Comparison of ENCODE assay signal across 8 cellular contexts in genomic region chr20:45407783-45408645, GRCh38. TPM values are rescaled to one million over a fixed set of nuclear protein-coding genes. Genes with fewer than 3 reads are reported as not detected.
DNase-seq lines count a peak whose midpoint lies in the region; ATAC-seq, FAIRE-seq and TF ChIP-seq lines count a peak whose summit lies in the region.

Gene DBNDD2 (plus strand): TSS chr20:45408289. CDS start chr20:45408468, 179 bp downstream.

- H3K4me3 Mint-ChIP-seq in activated T-cell treated with anti-CD3 and anti-CD28 coated beads, Interleukin-2, amount 50 U/mL, for 72 hours = peak within 1 kb of the TSS; percentile 71 to 88

- POLR2A ChIA-PET in GM10248 (lab: Yijun Ruan, JAX) = no interaction called here

- CTCF ChIA-PET in GM10248 (lab: Yijun Ruan, JAX) = interaction anchor here (0.6 to 4.4 kb wide), 10 partner anchors 8 to 89 kb away, joined by 3 to 33 read pairs (median 3); partner anchors contain the start of genes PIGT and SYS1

- TF ChIP-seq CTCF in GM10248 (IDR thresholded peaks at IDR 0.05; ENCODE audit: control extremely low read depth, extremely low read depth, low read depth, missing control alignments) (no peak), D721Med (IDR thresholded peaks at IDR 0.05; ENCODE audit: insufficient read depth, missing control alignments) (no peak)

- ATAC-seq in activated T-cell treated with anti-CD3 and anti-CD28 coated beads, Interleukin-2, amount 50 U/mL, for 72 hours (replicated peaks in 1 of 2) = peak; percentile 29 to 30
- no peak for ATAC-seq in HG02970 (IDR thresholded peaks at IDR 0.05; ENCODE audit: low FRiP score, unreplicated experiment)
- ATAC-seq in HG02798 (IDR thresholded peaks at IDR 0.05; ENCODE audit: poor library complexity, unreplicated experiment) = no peak

- no peak for FAIRE-seq in D721Med (lab: Jason Lieb, UNC)

- peak; percentile 21 for DNase-seq in GM10248 (ENCODE audit: extremely low spot score)
- no peak for DNase-seq in activated T-cell treated with anti-CD3 and anti-CD28 coated beads, Interleukin-2, amount 50 U/mL, for 72 hours
- DNase-seq in globus pallidus (ENCODE audit: low spot score) = peak; percentile 98
- peak in 52 of 56 donors; percentile 15 to 95 (median 85) for DNase-seq in nucleus accumbens (lab: John Stamatoyannopoulos, UW)
- no peak for DNase-seq in NCI-H1048 (lab: John Stamatoyannopoulos, UW)
- no peak for DNase-seq in D721Med (ENCODE audit: insufficient read length, low spot score)

- no peak within 1 kb of the TSS for H3K27ac Mint-ChIP-seq in activated T-cell treated with anti-CD3 and anti-CD28 coated beads, Interleukin-2, amount 50 U/mL, for 72 hours

- no peaks in the 10 kb centered on the region for H3K9me3 Mint-ChIP-seq in activated T-cell treated with anti-CD3 and anti-CD28 coated beads, Interleukin-2, amount 50 U/mL, for 72 hours

- peaks cover 29% of the 10 kb centered on the region for H3K4me1 Mint-ChIP-seq in activated T-cell treated with anti-CD3 and anti-CD28 coated beads, Interleukin-2, amount 50 U/mL, for 72 hours (ENCODE audit: low read depth)

- H3K27me3 Mint-ChIP-seq in activated T-cell treated with anti-CD3 and anti-CD28 coated beads, Interleukin-2, amount 50 U/mL, for 72 hours (ENCODE audit: low read depth) = no peaks in the 10 kb centered on the region

- H3K36me3 Mint-ChIP-seq in activated T-cell treated with anti-CD3 and anti-CD28 coated beads, Interleukin-2, amount 50 U/mL, for 72 hours (ENCODE audit: insufficient read depth in 2 of 2) = peaks cover 2 to 4% of the 10 kb centered on the region in 2 donors

RNA-seq across cellular contexts. Expression of gene DBNDD2, which starts in this region (rescaled TPM):
- total RNA-seq in activated T-cell treated with anti-CD3 and anti-CD28 coated beads, Interleukin-2, amount 50 U/mL, for 72 hours = 10 to 100 TPM; 28.7 to 43.4 TPM

Comparison
In these comparisons a context has a peak if more than half of its experiments do, and no peak if none do; other contexts are left out.
1. DNase-seq: peak in GM10248 (single experiment), globus pallidus (single experiment) and nucleus accumbens (52 of 56); none in activated T-cell treated with anti-CD3 and anti-CD28 coated beads, Interleukin-2, amount 50 U/mL, for 72 hours (0 of 2), NCI-H1048 (single experiment) and D721Med (single experiment).
2. ATAC-seq: peak in activated T-cell treated with anti-CD3 and anti-CD28 coated beads, Interleukin-2, amount 50 U/mL, for 72 hours (2 of 2); none in HG02970 (single experiment) and HG02798 (single experiment).